ENCODE assay signal across 16 cellular contexts in genomic region chr12:56347255-56347654, GRCh38. TPM values are rescaled to one million over a fixed set of nuclear protein-coding genes. Genes with fewer than 3 reads are reported as not detected.
"Had no signal": no experiment of that assay in that cellular context is flagged by ENCODE, and none has a peak within 500 bp of the region (broad histone marks: within the 10 kb centered on the region; RNA-seq: fewer than 3 reads in every experiment).

No MANE protein-coding gene starts in this region.

RNA-seq across cellular contexts. Expression of gene IL23A, which starts 8.6 kb away (rescaled TPM):
- total RNA-seq: bronchial epithelial cell, cardiac septum, cerebellum, esophagus muscularis mucosa, gastrocnemius medialis had no signal

RNA-seq across cellular contexts. Expression of gene APOF, which starts 15.4 kb away (rescaled TPM):
- total RNA-seq: activated B cell treated with CpG ODN at 0.5 μM for 24 hours; activated CD4-positive, alpha-beta memory T cell treated with anti-CD3 and anti-CD28 coated beads for 36 hours; activated CD8-positive, alpha-beta memory T cell treated with anti-CD3 and anti-CD28 coated beads for 36 hours; activated CD8-positive, alpha-beta memory T cell treated with anti-CD3 and anti-CD28 coated beads, Interleukin-2, amount 10 ng/mL, durations not matched to agents 7 days and 5 days; activated CD8-positive, alpha-beta T cell treated with anti-CD3 and anti-CD28 coated beads, Interleukin-2, amount 10 ng/mL, durations not matched to agents 7 days and 5 days; astrocyte; bronchial epithelial cell; cardiac septum; cerebellum; dorsolateral prefrontal cortex; esophagus muscularis mucosa; foreskin keratinocyte; heart right ventricle; T-helper 1 cell treated with Interleukin-12 subunit alpha and Interleukin-12 subunit beta and Interleukin-4 antibody, amounts not matched to agents 30 ng/mL and 1 ng/mL, for 36 hours; T-helper 2 cell treated with Interferon-gamma antibody and Interleukin-4, amounts not matched to agents 100 ng/mL and 5 ng/mL, for 36 hours had no signal
- polyA plus RNA-seq: foreskin keratinocyte, heart right ventricle had no signal
